Comparison of ENCODE assay signal across 1 cellular context in genomic region chr2:134778372-134778771, GRCh38.
TF ChIP-seq lines count a peak whose summit lies in the region.

No MANE protein-coding gene starts in this region.

TF ChIP-seq in WTC11, 78 proteins besides CTCF, POLR2A, EP300 and RAD21 (continued from another document):
- no peak for TF ChIP-seq TCF7 (CRISPR knock-in tag; IDR thresholded peaks at IDR 0.05; ENCODE audit: low read depth)
- no peak for TF ChIP-seq ZNF121 (CRISPR knock-in tag; IDR thresholded peaks at IDR 0.05)
- no peak for TF ChIP-seq ZNF416 (CRISPR knock-in tag; IDR thresholded peaks at IDR 0.05)
- no peak for TF ChIP-seq ZNF232 (CRISPR knock-in tag; IDR thresholded peaks at IDR 0.05)
- no peak for TF ChIP-seq ZNF263 (CRISPR knock-in tag; IDR thresholded peaks at IDR 0.05; ENCODE audit: low read depth)
- TF ChIP-seq, protein P1, sequence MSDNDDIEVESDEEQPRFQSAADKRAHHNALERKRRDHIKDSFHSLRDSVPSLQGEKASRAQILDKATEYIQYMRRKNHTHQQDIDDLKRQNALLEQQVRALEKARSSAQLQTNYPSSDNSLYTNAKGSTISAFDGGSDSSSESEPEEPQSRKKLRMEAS (CRISPR knock-in tag; IDR thresholded peaks at IDR 0.05) = no peak
- no peak for TF ChIP-seq MXD4 (CRISPR knock-in tag; IDR thresholded peaks at IDR 0.05; ENCODE audit: borderline replicate concordance)
- TF ChIP-seq SMAD3 (CRISPR knock-in tag; IDR thresholded peaks at IDR 0.05; ENCODE audit: borderline replicate concordance) = no peak
- no peak for TF ChIP-seq MYBL2 (CRISPR knock-in tag; IDR thresholded peaks at IDR 0.05)
- TF ChIP-seq, protein P2, sequence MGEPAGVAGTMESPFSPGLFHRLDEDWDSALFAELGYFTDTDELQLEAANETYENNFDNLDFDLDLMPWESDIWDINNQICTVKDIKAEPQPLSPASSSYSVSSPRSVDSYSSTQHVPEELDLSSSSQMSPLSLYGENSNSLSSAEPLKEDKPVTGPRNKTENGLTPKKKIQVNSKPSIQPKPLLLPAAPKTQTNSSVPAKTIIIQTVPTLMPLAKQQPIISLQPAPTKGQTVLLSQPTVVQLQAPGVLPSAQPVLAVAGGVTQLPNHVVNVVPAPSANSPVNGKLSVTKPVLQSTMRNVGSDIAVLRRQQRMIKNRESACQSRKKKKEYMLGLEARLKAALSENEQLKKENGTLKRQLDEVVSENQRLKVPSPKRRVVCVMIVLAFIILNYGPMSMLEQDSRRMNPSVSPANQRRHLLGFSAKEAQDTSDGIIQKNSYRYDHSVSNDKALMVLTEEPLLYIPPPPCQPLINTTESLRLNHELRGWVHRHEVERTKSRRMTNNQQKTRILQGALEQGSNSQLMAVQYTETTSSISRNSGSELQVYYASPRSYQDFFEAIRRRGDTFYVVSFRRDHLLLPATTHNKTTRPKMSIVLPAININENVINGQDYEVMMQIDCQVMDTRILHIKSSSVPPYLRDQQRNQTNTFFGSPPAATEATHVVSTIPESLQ (CRISPR knock-in tag; IDR thresholded peaks at IDR 0.05) = no peak
- TF ChIP-seq SP1 (CRISPR knock-in tag; conservative IDR thresholded peaks at IDR 0.05) = no peak
